19 cellular contexts compared by ENCODE assay signal in genomic region chr11:64542172-64543125, GRCh38. TPM values are rescaled to one million over a fixed set of nuclear protein-coding genes. Genes with fewer than 3 reads are reported as not detected.
"Had no signal": no experiment of that assay in that cellular context is flagged by ENCODE, and none has a peak within 500 bp of the region (broad histone marks: within the 10 kb centered on the region; RNA-seq: fewer than 3 reads in every experiment).

No MANE protein-coding gene starts in this region.

- H3K27ac Mint-ChIP-seq: activated naive CD8-positive, alpha-beta T cell; effector memory CD8-positive, alpha-beta T cell; nephron had no signal

- H3K27ac ChIP-seq: parathyroid adenoma, thyroid gland, vagina, WERI-Rb-1 had no signal

- DNase-seq: activated CD4-positive, alpha-beta T cell treated with anti-CD3 and anti-CD28 coated beads, Interleukin-2, amount 50 U/mL, for 4 hours; activated T-cell treated with anti-CD3 and anti-CD28 coated beads for 4 hours; effector memory CD8-positive, alpha-beta T cell; foreskin melanocyte; stimulated activated CD8-positive, alpha-beta memory T cell treated with anti-CD3 and anti-CD28 coated beads, Interleukin-4, amount 100 ng/mL, for 48 hours; stimulated activated naive CD4-positive, alpha-beta T cell treated with Interleukin-2 at 50 U/mL for 16 hours; thyroid gland; WERI-Rb-1 had no signal

- H3K9me3 Mint-ChIP-seq: effector memory CD8-positive, alpha-beta T cell had no signal

- H3K36me3 Mint-ChIP-seq: activated naive CD8-positive, alpha-beta T cell had no signal

- H3K27me3 ChIP-seq: thyroid gland, vagina had no signal

- ATAC-seq: effector memory CD8-positive, alpha-beta T cell; sciatic nerve had no signal

- H3K4me1 ChIP-seq: parathyroid adenoma, thyroid gland, vagina had no signal

- H3K4me3 Mint-ChIP-seq: activated naive CD8-positive, alpha-beta T cell; effector memory CD8-positive, alpha-beta T cell; nephron had no signal

- H3K4me3 ChIP-seq: thyroid gland, vagina had no signal

- H3K36me3 ChIP-seq: thyroid gland, vagina, WERI-Rb-1 had no signal

- H3K9me3 ChIP-seq: thyroid gland, vagina had no signal

RNA-seq across cellular contexts. Expression of gene SLC22A11, which starts 13.3 kb away (rescaled TPM):
- total RNA-seq: cardiac septum; dermis microvascular lymphatic vessel endothelial cell; fibroblast of lung; mesenteric fat pad; sciatic nerve; subcutaneous adipose tissue; T-helper 2 cell treated with Interferon-gamma antibody and Interleukin-4, amounts not matched to agents 100 ng/mL and 5 ng/mL, for 36 hours; thyroid gland had no signal
- polyA plus RNA-seq: fibroblast of lung had no signal

RNA-seq across cellular contexts. Expression of gene SLC22A12, which starts 48.6 kb away (rescaled TPM):
- total RNA-seq: cardiac septum; dermis microvascular lymphatic vessel endothelial cell; fibroblast of lung; sciatic nerve; subcutaneous adipose tissue; T-helper 2 cell treated with Interferon-gamma antibody and Interleukin-4, amounts not matched to agents 100 ng/mL and 5 ng/mL, for 36 hours; thyroid gland; vagina had no signal
- polyA plus RNA-seq: fibroblast of lung had no signal
